Comparison of ENCODE assay signal across 10 cellular contexts in genomic region chrX:68835468-68835867, GRCh38.
"Had no signal": no experiment of that assay in that cellular context is flagged by ENCODE, and none has a peak within 500 bp of the region (broad histone marks: within the 10 kb centered on the region; RNA-seq: fewer than 3 reads in every experiment).

No MANE protein-coding gene starts in this region.

- H3K27me3 ChIP-seq: right atrium auricular region had no signal

- H3K27ac ChIP-seq: right atrium auricular region had no signal

- H3K4me2 ChIP-seq: smooth muscle cell had no signal

- DNase-seq: activated CD4-positive, alpha-beta T cell treated with anti-CD3 and anti-CD28 coated beads, Interleukin-2, amount 50 U/mL, for 1 hour; activated CD4-positive, CD25-positive, alpha-beta regulatory T cell; activated gamma-delta T cell; activated naive CD8-positive, alpha-beta T cell treated with anti-CD3 and anti-CD28 coated beads for 36 hours; anterior cingulate cortex; foreskin melanocyte; T-helper 17 cell had no signal

- H3K4me3 ChIP-seq: right atrium auricular region, smooth muscle cell, tibial nerve had no signal

- H3K9me3 ChIP-seq: right atrium auricular region, tibial nerve had no signal
